Comparison of ENCODE assay signal across 8 cellular contexts in the genomic region with DNA sequence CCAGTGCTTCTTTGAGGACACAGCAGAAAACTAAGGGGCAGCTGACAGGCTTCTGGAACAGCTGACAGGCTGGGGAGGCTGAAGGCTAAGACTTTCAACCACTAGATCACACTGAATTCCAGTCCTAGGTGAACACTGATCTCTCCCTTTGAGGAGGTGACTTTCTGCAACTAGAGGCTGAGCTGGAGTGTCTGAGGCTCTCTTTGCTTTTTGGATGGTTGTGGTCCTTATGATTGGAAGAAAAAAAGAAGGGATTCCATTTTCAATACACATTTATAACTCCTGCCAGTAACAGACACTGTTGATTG. TPM values are rescaled to one million over a fixed set of nuclear protein-coding genes. Genes with fewer than 3 reads are reported as not detected.
DNase-seq lines count a peak whose midpoint lies in the region; ATAC-seq, FAIRE-seq and TF ChIP-seq lines count a peak whose summit lies in the region.

No MANE protein-coding gene starts in this region.

- CTCF ChIA-PET in GM10248 (lab: Yijun Ruan, JAX): interaction anchor here (0.9 to 2.2 kb wide), 13 partner anchors 8 to 136 kb away, joined by 3 to 26 read pairs (median 4); no protein-coding TSS in a partner anchor

- H3K27me3 ChIP-seq in keratinocyte (ENCODE audit: control insufficient read depth, extremely low read depth, insufficient read depth, low read length): no peaks in the 10 kb centered on the region

- peaks cover 21% of the 10 kb centered on the region for H3K79me2 ChIP-seq in keratinocyte (ENCODE audit: control insufficient read depth, insufficient read depth, low read length)

- peak overlapping the region; percentile 98 for H3K4me2 ChIP-seq in keratinocyte (ENCODE audit: control insufficient read depth, extremely low read depth, insufficient read depth, low read depth, low read length)

- H3K9me3 Mint-ChIP-seq in activated naive CD8-positive, alpha-beta T cell treated with anti-CD3 and anti-CD28 coated beads, Interleukin-2, amount 10 ng/mL, durations not matched to agents 7 days and 5 days: no peaks in the 10 kb centered on the region
- H3K9me3 Mint-ChIP-seq in stimulated activated memory B cell treated with anti-CD40 and anti-IgM and Interleukin-4, amounts not matched to agents 10 μg/mL and 1 μg/mL and 100 μg/mL, for 72 hours: no peaks in the 10 kb centered on the region

- ATAC-seq in activated naive CD8-positive, alpha-beta T cell treated with anti-CD3 and anti-CD28 coated beads, Interleukin-2, amount 10 ng/mL, durations not matched to agents 7 days and 5 days (ENCODE audit: low read depth): no peak
- no peak for ATAC-seq in stimulated activated memory B cell treated with anti-CD40 and anti-IgM and Interleukin-4, amounts not matched to agents 10 μg/mL and 1 μg/mL and 100 μg/mL, for 72 hours
- ATAC-seq in HG03280 (IDR thresholded peaks at IDR 0.05; ENCODE audit: unreplicated experiment): no peak
- ATAC-seq in HG02623 (IDR thresholded peaks at IDR 0.05; ENCODE audit: unreplicated experiment): no peak

- dilution Hi-C loops in keratinocyte (cut with MboI; ENCODE audit: extremely low pct_ligation_motif_present, low sequenced_read_pairs): no loop called here

- H3K9me3 ChIP-seq in keratinocyte (ENCODE audit: control insufficient read depth, low read depth, low read length): no peaks in the 10 kb centered on the region

- H3K27ac Mint-ChIP-seq in activated naive CD8-positive, alpha-beta T cell treated with anti-CD3 and anti-CD28 coated beads, Interleukin-2, amount 10 ng/mL, durations not matched to agents 7 days and 5 days: peak overlapping the region; percentile 11
- peak overlapping the region; percentile 71 for H3K27ac Mint-ChIP-seq in stimulated activated memory B cell treated with anti-CD40 and anti-IgM and Interleukin-4, amounts not matched to agents 10 μg/mL and 1 μg/mL and 100 μg/mL, for 72 hours

- peaks cover 38% of the 10 kb centered on the region for H3K4me1 ChIP-seq in keratinocyte (ENCODE audit: control insufficient read depth, extremely low read depth, insufficient read depth, low read length)

- peaks cover 61% of the 10 kb centered on the region for H3K4me1 Mint-ChIP-seq in activated naive CD8-positive, alpha-beta T cell treated with anti-CD3 and anti-CD28 coated beads, Interleukin-2, amount 10 ng/mL, durations not matched to agents 7 days and 5 days
- peaks cover 79% of the 10 kb centered on the region for H3K4me1 Mint-ChIP-seq in stimulated activated memory B cell treated with anti-CD40 and anti-IgM and Interleukin-4, amounts not matched to agents 10 μg/mL and 1 μg/mL and 100 μg/mL, for 72 hours

- H3K4me3 Mint-ChIP-seq in activated naive CD8-positive, alpha-beta T cell treated with anti-CD3 and anti-CD28 coated beads, Interleukin-2, amount 10 ng/mL, durations not matched to agents 7 days and 5 days: peak overlapping the region; percentile 71
- peak overlapping the region; percentile 79 for H3K4me3 Mint-ChIP-seq in stimulated activated memory B cell treated with anti-CD40 and anti-IgM and Interleukin-4, amounts not matched to agents 10 μg/mL and 1 μg/mL and 100 μg/mL, for 72 hours

- no peaks in the 10 kb centered on the region for H3K9me1 ChIP-seq in keratinocyte (ENCODE audit: control insufficient read depth, extremely low read depth, insufficient read depth, low read length)

- H4K20me1 ChIP-seq in keratinocyte (ENCODE audit: control insufficient read depth, extremely low read depth, insufficient read depth, low read length): no peaks in the 10 kb centered on the region

- FAIRE-seq in keratinocyte (lab: Jason Lieb, UNC): no peak

- H3K4me3 ChIP-seq in keratinocyte (ENCODE audit: control insufficient read depth in 2 of 3, extremely low read depth in 1 of 3, insufficient read depth in 2 of 3, low read depth in 1 of 3, low read length in 3 of 3): peak overlapping the region; percentile 55 to 84 (median 81)

- H3K27ac ChIP-seq in keratinocyte (ENCODE audit: control insufficient read depth, insufficient read depth, low read length): peak overlapping the region; percentile 92

- TF ChIP-seq CTCF in keratinocyte (optimal IDR thresholded peaks at IDR 0.05 in 1 of 3, IDR thresholded peaks at IDR 0.05 in 1 of 3, conservative IDR thresholded peaks at IDR 0.05 in 1 of 3; ENCODE audit: extremely low read depth in 1 of 3, insufficient read depth in 2 of 3, low read length in 3 of 3): no peak
- no peak for TF ChIP-seq CTCF in GM10248 (IDR thresholded peaks at IDR 0.05; ENCODE audit: control extremely low read depth, extremely low read depth, low read depth, missing control alignments)

- POLR2A ChIA-PET in activated naive CD8-positive, alpha-beta T cell treated with anti-CD3 and anti-CD28 coated beads, Interleukin-2, amount 10 ng/mL, durations not matched to agents 7 days and 5 days (lab: Charles Lee): interaction anchor here (0.6 to 1.5 kb wide), 2 partner anchors 30 to 32 kb away, joined by 3 read pairs; no protein-coding TSS in a partner anchor
- POLR2A ChIA-PET in GM10248 (lab: Yijun Ruan, JAX): no interaction called here

- H3K36me3 ChIP-seq in keratinocyte (ENCODE audit: control insufficient read depth in 2 of 2, extremely low read depth in 1 of 2, insufficient read depth in 2 of 2, low read length in 2 of 2): no peaks in the 10 kb centered on the region

- DNase-seq in HCEC 1CT (peak; percentile 24), keratinocyte (ENCODE audit: low read depth, low spot score) (no peak), NCI-H1694 treated with DMSO at 0.1 percent for 48 hours (lab: John Stamatoyannopoulos, UW) (no peak), GM10248 (ENCODE audit: extremely low spot score) (no peak)
- DNase-seq in activated naive CD8-positive, alpha-beta T cell treated with anti-CD3 and anti-CD28 coated beads, Interleukin-2, amount 10 ng/mL, durations not matched to agents 7 days and 5 days: no peak

- H3K27me3 Mint-ChIP-seq in activated naive CD8-positive, alpha-beta T cell treated with anti-CD3 and anti-CD28 coated beads, Interleukin-2, amount 10 ng/mL, durations not matched to agents 7 days and 5 days: peaks cover 24% of the 10 kb centered on the region
- H3K27me3 Mint-ChIP-seq in stimulated activated memory B cell treated with anti-CD40 and anti-IgM and Interleukin-4, amounts not matched to agents 10 μg/mL and 1 μg/mL and 100 μg/mL, for 72 hours: no peaks in the 10 kb centered on the region

- peak overlapping the region; percentile 93 for H3K9ac ChIP-seq in keratinocyte (ENCODE audit: control insufficient read depth, extremely low read depth, insufficient read depth, low read length)

- no peak overlapping the region for H2AFZ ChIP-seq in keratinocyte (ENCODE audit: control insufficient read depth, low read length)

- H3K36me3 Mint-ChIP-seq in activated naive CD8-positive, alpha-beta T cell treated with anti-CD3 and anti-CD28 coated beads, Interleukin-2, amount 10 ng/mL, durations not matched to agents 7 days and 5 days: no peaks in the 10 kb centered on the region
- no peaks in the 10 kb centered on the region for H3K36me3 Mint-ChIP-seq in stimulated activated memory B cell treated with anti-CD40 and anti-IgM and Interleukin-4, amounts not matched to agents 10 μg/mL and 1 μg/mL and 100 μg/mL, for 72 hours

RNA-seq across cellular contexts. Expression of gene IL6R, which starts 1.4 kb away (rescaled TPM):
- total RNA-seq in activated naive CD8-positive, alpha-beta T cell treated with anti-CD3 and anti-CD28 coated beads, Interleukin-2, amount 10 ng/mL, durations not matched to agents 7 days and 5 days: 1 to 10 TPM; 4.6 to 6.3 TPM
- polyA plus RNA-seq in keratinocyte: 12.6 to 24.1 TPM (median 15.9 TPM) in 3 replicates
- polyA plus RNA-seq in keratinocyte (2011; ENCODE audit: low read depth): 12.4 TPM
- polyA plus RNA-seq in keratinocyte (2011; cell fraction: cytosol; rRNA removed): 8.2 and 11.1 TPM in 2 replicates
- 30.5 and 37.3 TPM in 2 replicates for polyA plus RNA-seq in keratinocyte (2011; cell fraction: nucleus; rRNA removed)
- polyA plus RNA-seq in keratinocyte (2012; ENCODE audit: low replicate concordance): 9.3 and 24.5 TPM in 2 replicates
- polyA minus RNA-seq in keratinocyte: 33.9 to 71.2 TPM (median 38.4 TPM) in 3 replicates
- 28.0 TPM for polyA minus RNA-seq in keratinocyte (2011; cell fraction: cytosol; rRNA and poly(A)+ RNA removed)
- 38.8 and 51.2 TPM in 2 replicates for polyA minus RNA-seq in keratinocyte (2011; cell fraction: nucleus; rRNA and poly(A)+ RNA removed)
